Comparison of ENCODE assay signal across 8 cellular contexts in the genomic region with DNA sequence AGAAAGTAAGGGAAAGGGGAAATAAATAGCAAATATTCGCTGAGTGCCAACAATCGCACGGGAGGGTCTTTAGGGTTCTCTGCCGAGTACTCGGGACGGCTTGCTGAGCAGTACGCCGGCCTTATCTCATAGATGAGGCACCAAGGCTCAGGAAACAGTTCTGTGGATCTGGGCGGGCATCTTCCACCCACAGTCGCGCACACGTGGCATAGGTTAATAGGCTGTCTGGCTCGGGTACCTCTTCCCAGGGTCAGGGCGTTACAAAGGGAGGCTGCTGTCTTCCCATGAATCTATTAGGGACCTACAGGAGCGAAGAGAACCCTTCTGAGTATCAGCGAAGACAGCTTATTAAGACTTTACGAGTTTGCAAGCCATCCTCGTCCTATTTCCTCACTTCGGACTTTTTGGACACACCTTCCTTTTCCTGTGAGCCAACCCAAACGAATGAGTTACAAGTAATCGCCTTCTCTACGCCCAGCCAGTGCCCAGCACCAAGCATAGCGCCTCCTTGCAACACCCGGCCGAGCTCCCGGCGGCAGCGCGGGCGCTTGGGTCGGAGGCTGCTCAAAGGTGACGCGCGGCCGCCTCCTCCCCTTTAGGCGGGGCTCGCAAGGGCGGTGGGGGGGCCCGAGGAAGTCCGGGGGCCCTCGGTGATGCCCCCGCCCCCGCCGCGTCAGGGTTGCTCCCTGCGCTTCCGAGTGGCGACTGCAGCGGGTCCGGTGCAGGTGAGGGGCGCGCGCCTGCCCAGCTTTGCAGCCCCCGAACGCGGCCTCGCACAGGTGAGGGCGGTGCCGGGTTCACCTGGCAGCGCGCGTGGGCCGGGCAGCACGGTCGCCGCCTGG. TPM values are rescaled to one million over a fixed set of nuclear protein-coding genes. Genes with fewer than 3 reads are reported as not detected.
DNase-seq lines count a peak whose midpoint lies in the region; ATAC-seq and TF ChIP-seq lines count a peak whose summit lies in the region.

A gene with protein sequence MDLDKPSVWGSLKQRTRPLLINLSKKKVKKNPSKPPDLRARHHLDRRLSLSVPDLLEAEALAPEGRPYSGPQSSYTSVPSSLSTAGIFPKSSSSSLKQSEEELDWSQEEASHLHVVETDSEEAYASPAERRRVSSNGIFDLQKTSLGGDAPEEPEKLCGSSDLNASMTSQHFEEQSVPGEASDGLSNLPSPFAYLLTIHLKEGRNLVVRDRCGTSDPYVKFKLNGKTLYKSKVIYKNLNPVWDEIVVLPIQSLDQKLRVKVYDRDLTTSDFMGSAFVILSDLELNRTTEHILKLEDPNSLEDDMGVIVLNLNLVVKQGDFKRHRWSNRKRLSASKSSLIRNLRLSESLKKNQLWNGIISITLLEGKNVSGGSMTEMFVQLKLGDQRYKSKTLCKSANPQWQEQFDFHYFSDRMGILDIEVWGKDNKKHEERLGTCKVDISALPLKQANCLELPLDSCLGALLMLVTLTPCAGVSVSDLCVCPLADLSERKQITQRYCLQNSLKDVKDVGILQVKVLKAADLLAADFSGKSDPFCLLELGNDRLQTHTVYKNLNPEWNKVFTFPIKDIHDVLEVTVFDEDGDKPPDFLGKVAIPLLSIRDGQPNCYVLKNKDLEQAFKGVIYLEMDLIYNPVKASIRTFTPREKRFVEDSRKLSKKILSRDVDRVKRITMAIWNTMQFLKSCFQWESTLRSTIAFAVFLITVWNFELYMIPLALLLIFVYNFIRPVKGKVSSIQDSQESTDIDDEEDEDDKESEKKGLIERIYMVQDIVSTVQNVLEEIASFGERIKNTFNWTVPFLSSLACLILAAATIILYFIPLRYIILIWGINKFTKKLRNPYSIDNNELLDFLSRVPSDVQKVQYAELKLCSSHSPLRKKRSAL (plus strand): TSS at position 676 of the 842 bp plus-strand sequence. CDS start 66,705 bp downstream, outside the sequence.

- H3K4me3 ChIP-seq in mesenchymal stem cell (ENCODE audit: insufficient read depth in 1 of 2, low read depth in 1 of 2, low read length in 2 of 2), result peak within 1 kb of the TSS; percentile 87 to 98

- no peak within 1 kb of the TSS for H2AK5ac ChIP-seq in mesenchymal stem cell (ENCODE audit: low read length, severe bottlenecking)

- H2AFZ ChIP-seq in mesenchymal stem cell (ENCODE audit: low read depth, low read length), result peak within 1 kb of the TSS; percentile 98

- under 1% methylated on average over 66 of the region's 66 CpGs for WGBS in mesenchymal stem cell

- peak within 1 kb of the TSS; percentile 86 for H4K8ac ChIP-seq in mesenchymal stem cell (ENCODE audit: low read length)

- no peaks in the 10 kb centered on the region for H3K36me3 ChIP-seq in mesenchymal stem cell (ENCODE audit: control insufficient read depth in 1 of 2, insufficient read depth in 2 of 2, low read depth in 1 of 2, low read length in 2 of 2)

- H3K27ac ChIP-seq in mesenchymal stem cell (ENCODE audit: low read length, poor library complexity, severe bottlenecking), result peak within 1 kb of the TSS; percentile 93

- H3K9me3 ChIP-seq in mesenchymal stem cell (ENCODE audit: control insufficient read depth, low read length), result no peaks in the 10 kb centered on the region

- peak within 1 kb of the TSS; percentile 96 to 100 for H3K18ac ChIP-seq in mesenchymal stem cell (ENCODE audit: low read depth in 1 of 2, low read length in 2 of 2)

- peaks cover 4% of the 10 kb centered on the region for H3K4me1 ChIP-seq in mesenchymal stem cell (ENCODE audit: control insufficient read depth, insufficient read depth, low read depth, low read length)

- DNase-seq in NCI-H2171 treated with DMSO at 0.1 percent for 48 hours (lab: John Stamatoyannopoulos, UW), result peak; percentile 13
- DNase-seq in activated CD4-positive, alpha-beta T cell treated with anti-CD3 and anti-CD28 coated beads for 4 hours, result peak; percentile 73 to 80
- peak; percentile 83 for DNase-seq in ecto neural progenitor cell (ENCODE audit: low spot score)
- peak; percentile 97 for DNase-seq in mesenchymal stem cell
- peak; percentile 61 to 68 for DNase-seq in stimulated activated CD8-positive, alpha-beta memory T cell treated with anti-CD3 and anti-CD28 coated beads, Interleukin-4, amount 100 ng/mL, for 1 hour (ENCODE audit: low read depth in 2 of 2, low spot score in 1 of 2)
- DNase-seq in epidermal melanocyte (ENCODE audit: insufficient read length, low spot score), result no peak

- peak within 1 kb of the TSS; percentile 40 to 74 for H3K23ac ChIP-seq in mesenchymal stem cell (ENCODE audit: low read length in 2 of 2)

- no peak for TF ChIP-seq POLR2A in GM18505 (IDR thresholded peaks at IDR 0.05; ENCODE audit: borderline replicate concordance, extremely low read depth, insufficient read depth, insufficient read length)

- peak within 1 kb of the TSS; percentile 93 for H2BK15ac ChIP-seq in mesenchymal stem cell (ENCODE audit: low read depth, poor library complexity, severe bottlenecking)

- H3K79me1 ChIP-seq in mesenchymal stem cell (replicated peaks; ENCODE audit: low read length, poor library complexity, severe bottlenecking), result peaks cover 2% of the 10 kb centered on the region

- peak within 1 kb of the TSS in 1 of 2 experiments; percentile 99 for H3K14ac ChIP-seq in mesenchymal stem cell (ENCODE audit: low read length in 2 of 2)

- H3K4ac ChIP-seq in mesenchymal stem cell (ENCODE audit: low read depth in 1 of 2, low read length in 2 of 2), result peak within 1 kb of the TSS; percentile 89 to 100

- peak within 1 kb of the TSS; percentile 90 for H3K4me2 ChIP-seq in mesenchymal stem cell (ENCODE audit: low read length, poor library complexity, severe bottlenecking)

- ATAC-seq in GM18505 (IDR thresholded peaks at IDR 0.05; ENCODE audit: unreplicated experiment) (peak; percentile 72), HG02884 (IDR thresholded peaks at IDR 0.05; ENCODE audit: unreplicated experiment) (peak; percentile 42)

- H3K27me3 ChIP-seq in mesenchymal stem cell (ENCODE audit: control insufficient read depth in 1 of 2, insufficient read depth in 1 of 2, low read length in 2 of 2), result no peaks in the 10 kb centered on the region

- H2BK12ac ChIP-seq in mesenchymal stem cell (ENCODE audit: low read length in 2 of 2), result peak within 1 kb of the TSS; percentile 81 to 99

- peak within 1 kb of the TSS; percentile 98 for H4K91ac ChIP-seq in mesenchymal stem cell (ENCODE audit: low read length)

- peak within 1 kb of the TSS; percentile 14 for H2BK5ac ChIP-seq in mesenchymal stem cell (ENCODE audit: low read depth, low read length, poor library complexity, severe bottlenecking)

- peak within 1 kb of the TSS; percentile 89 for H3K9ac ChIP-seq in mesenchymal stem cell (ENCODE audit: low read length)

- peak within 1 kb of the TSS; percentile 80 for H2BK120ac ChIP-seq in mesenchymal stem cell (ENCODE audit: low read depth, low read length)

RNA-seq across cellular contexts. Expression of the gene that starts here (rescaled TPM):
- polyA plus RNA-seq in mesenchymal stem cell (2013, experiment 1 of 2), result 37.6 TPM
- polyA plus RNA-seq in mesenchymal stem cell (2013, experiment 2 of 2), result 36.4 TPM
